ENCODE assay signal across 23 cellular contexts in genomic region chr1:47887959-47888629, GRCh38.
DNase-seq lines count a peak whose midpoint lies in the region; ATAC-seq and TF ChIP-seq lines count a peak whose summit lies in the region.
"Had no signal": no experiment of that assay in that cellular context is flagged by ENCODE, and none has a peak within 500 bp of the region (broad histone marks: within the 10 kb centered on the region; RNA-seq: fewer than 3 reads in every experiment).

No MANE protein-coding gene starts in this region.

- no peaks in the 10 kb centered on the region for H3K36me3 Mint-ChIP-seq in CD4-positive, alpha-beta T cell (ENCODE audit: low read depth)
- H3K36me3 Mint-ChIP-seq: CD4-positive, alpha-beta memory T cell; CD8-positive, alpha-beta memory T cell had no signal

- intact Hi-C loops in posterior vena cava (cut with DNase I): no loop called here
- intact Hi-C loops in CD4-positive, alpha-beta T cell (cut with DNase I, micrococcal nuclease): no loop called here

- H3K9me2 ChIP-seq in SK-N-SH: no peaks in the 10 kb centered on the region

- peaks cover 8% of the 10 kb centered on the region for H3K27me3 Mint-ChIP-seq in CD4-positive, alpha-beta T cell

- H3K27ac ChIP-seq in SK-N-SH (ENCODE audit: low read depth in 2 of 2, low read length in 1 of 2): no peak overlapping the region
- H3K27ac ChIP-seq in CD4-positive, alpha-beta T cell (ENCODE audit: low read depth, low read length): no peak overlapping the region
- H3K27ac ChIP-seq: 22Rv1; A549; BLaER1 treated with 17β-estradiol and CSF1 and Interleukin-3, amounts not matched to agents 10 nM and 100 nM; C4-2B had no signal

- no peaks in the 10 kb centered on the region for H3K36me3 ChIP-seq in SK-N-SH (replicated peaks in 1 of 2; ENCODE audit: control insufficient read depth in 1 of 2, insufficient read depth in 2 of 2, low read length in 1 of 2)
- H3K36me3 ChIP-seq: BLaER1 treated with 17β-estradiol and CSF1 and Interleukin-3, amounts not matched to agents 10 nM and 100 nM had no signal

- H3K4me1 Mint-ChIP-seq in CD4-positive, alpha-beta T cell (ENCODE audit: low read depth): no peaks in the 10 kb centered on the region
- H3K4me1 Mint-ChIP-seq: B cell; CD4-positive, alpha-beta memory T cell; CD8-positive, alpha-beta memory T cell had no signal

- TF ChIP-seq CTCF in SK-N-SH (IDR thresholded peaks at IDR 0.05): no peak
- TF ChIP-seq CTCF in CD4-positive, alpha-beta T cell (IDR thresholded peaks at IDR 0.05): no peak

- no peak for TF ChIP-seq RAD21 in SK-N-SH (IDR thresholded peaks at IDR 0.05; ENCODE audit: low read length)

- ATAC-seq in SK-N-SH treated with all-trans-retinoic acid at 6 μM for 48 hours: no peak
- no peak for ATAC-seq in CD4-positive, alpha-beta T cell (ENCODE audit: poor library complexity)
- ATAC-seq: A549, GM12878 had no signal

- no peaks in the 10 kb centered on the region for H3K27me3 ChIP-seq in SK-N-SH (ENCODE audit: insufficient read depth)
- H3K27me3 ChIP-seq in CD4-positive, alpha-beta T cell (ENCODE audit: control insufficient read depth, insufficient read depth, low read length): no peaks in the 10 kb centered on the region
- H3K27me3 ChIP-seq: BLaER1 treated with 17β-estradiol and CSF1 and Interleukin-3, amounts not matched to agents 10 nM and 100 nM had no signal

- no peak overlapping the region for H3K9ac ChIP-seq in SK-N-SH
- H3K9ac ChIP-seq: BLaER1 treated with 17β-estradiol and CSF1 and Interleukin-3, amounts not matched to agents 10 nM and 100 nM had no signal

- DNase-seq in SK-N-SH (no peak), SK-N-DZ (ENCODE audit: low spot score) (peak; percentile 64), posterior vena cava (ENCODE audit: low spot score) (peak; percentile 29)
- DNase-seq in stimulated activated CD4-positive, alpha-beta T cell treated with anti-CD3 and anti-CD28 coated beads, Interleukin-4, amount 100 ng/mL, for 1 hour: no peak
- DNase-seq in CD4-positive, alpha-beta T cell: no peak
- DNase-seq: AML-193; CD4-positive, alpha-beta memory T cell; CD8-positive, alpha-beta memory T cell; COR-L47; DMS 273 treated with DMSO at 0.1 percent for 48 hours; DMS153; DMS53; DMS79; DND-41; EL; GDM1 had no signal

- H3K4me3 ChIP-seq in SK-N-SH (ENCODE audit: low read depth in 2 of 2, low read length in 1 of 2): no peak overlapping the region
- H3K4me3 ChIP-seq: A549; BLaER1 treated with 17β-estradiol and CSF1 and Interleukin-3, amounts not matched to agents 10 nM and 100 nM; GM12878 had no signal

- no peaks in the 10 kb centered on the region for H3K9me3 Mint-ChIP-seq in CD4-positive, alpha-beta T cell
- H3K9me3 Mint-ChIP-seq: CD4-positive, alpha-beta memory T cell; CD8-positive, alpha-beta memory T cell had no signal

- H3K4me2 ChIP-seq in SK-N-SH: no peak overlapping the region
- H3K4me2 ChIP-seq: A549; BLaER1 treated with 17β-estradiol and CSF1 and Interleukin-3, amounts not matched to agents 10 nM and 100 nM had no signal

- H3K4me3 Mint-ChIP-seq in CD4-positive, alpha-beta T cell: no peak overlapping the region
- H3K4me3 Mint-ChIP-seq: B cell; CD4-positive, alpha-beta memory T cell; CD8-positive, alpha-beta memory T cell had no signal

- TF ChIP-seq EP300 in SK-N-SH (IDR thresholded peaks at IDR 0.05; ENCODE audit: borderline replicate concordance in 1 of 2, low read depth in 1 of 2, low read length in 1 of 2): no peak

- CTCF ChIA-PET in SK-N-SH (lab: Yijun Ruan, JAX): interaction anchor here (1.3 kb wide), 1 partner anchor 109 kb away, joined by 4 read pairs; the partner anchor contains the start of gene TRABD2B
- CTCF ChIA-PET in CD4-positive, alpha-beta T cell (lab: Charles Lee): no interaction called here

- no peaks in the 10 kb centered on the region for H3F3A ChIP-seq in SK-N-SH (replicated peaks; ENCODE audit: insufficient read depth)

- no peaks in the 10 kb centered on the region for H4K20me1 ChIP-seq in SK-N-SH (ENCODE audit: insufficient read depth)
- H4K20me1 ChIP-seq: BLaER1 treated with 17β-estradiol and CSF1 and Interleukin-3, amounts not matched to agents 10 nM and 100 nM had no signal

- H3K4me1 ChIP-seq in SK-N-SH (ENCODE audit: control insufficient read depth in 1 of 2, insufficient read depth in 2 of 2, low read depth in 1 of 2, low read length in 1 of 2): peaks cover 0 to 5% of the 10 kb centered on the region in 2 experiments; a peak in 1 of 4 replicates
- H3K4me1 ChIP-seq: A549; BLaER1 treated with 17β-estradiol and CSF1 and Interleukin-3, amounts not matched to agents 10 nM and 100 nM had no signal

- WGBS in SK-N-SH (ENCODE audit: low lambda C conversion rate): 52% methylated on average over 7 of the region's 7 CpGs

- H3K9me3 ChIP-seq in SK-N-SH: no peaks in the 10 kb centered on the region
- no peaks in the 10 kb centered on the region for H3K9me3 ChIP-seq in CD4-positive, alpha-beta T cell (ENCODE audit: control insufficient read depth, low read length)
- H3K9me3 ChIP-seq: A549; BLaER1 treated with 17β-estradiol and CSF1 and Interleukin-3, amounts not matched to agents 10 nM and 100 nM had no signal

- H3K27ac Mint-ChIP-seq in CD4-positive, alpha-beta T cell: no peak overlapping the region
- H3K27ac Mint-ChIP-seq: B cell; CD4-positive, alpha-beta memory T cell; CD8-positive, alpha-beta memory T cell had no signal

- POLR2A ChIA-PET in SK-N-SH (lab: Yijun Ruan, JAX): no interaction called here
- POLR2A ChIA-PET in CD4-positive, alpha-beta T cell (lab: Charles Lee): no interaction called here

- H2AFZ ChIP-seq in SK-N-SH (ENCODE audit: low read depth): no peak overlapping the region

- H3K79me2 ChIP-seq in SK-N-SH (ENCODE audit: insufficient read depth): no peaks in the 10 kb centered on the region

TF ChIP-seq in SK-N-SH, 30 proteins besides CTCF, POLR2A, EP300 and RAD21:
- TF ChIP-seq GATA2 (CRISPR knock-in tag; IDR thresholded peaks at IDR 0.05) (0 out of 2 replicates have a peak, but pooled peaks have one; percentile 19), USF1 (IDR thresholded peaks at IDR 0.05; ENCODE audit: borderline replicate concordance, low read depth) (no peak)

TF ChIP-seq in SK-N-SH treated with all-trans-retinoic acid at 6 μM for 48 hours, 23 proteins besides CTCF, POLR2A, EP300 and RAD21 (continues in another document):
- TF ChIP-seq SNAI2 (CRISPR knock-in tag; IDR thresholded peaks at IDR 0.05): no peak
- TF ChIP-seq TSHZ2 (CRISPR knock-in tag; IDR thresholded peaks at IDR 0.05): no peak
- TF ChIP-seq PATZ1 (CRISPR knock-in tag; IDR thresholded peaks at IDR 0.05; ENCODE audit: borderline replicate concordance): no peak
- no peak for TF ChIP-seq ESRRG (CRISPR knock-in tag; IDR thresholded peaks at IDR 0.05)
- no peak for TF ChIP-seq ZFP30 (CRISPR knock-in tag; IDR thresholded peaks at IDR 0.05)
- TF ChIP-seq TOX (CRISPR knock-in tag; IDR thresholded peaks at IDR 0.05; ENCODE audit: borderline replicate concordance): no peak
- TF ChIP-seq ISL1 (CRISPR knock-in tag; IDR thresholded peaks at IDR 0.05): no peak
- no peak for TF ChIP-seq CREB5 (CRISPR knock-in tag; IDR thresholded peaks at IDR 0.05; ENCODE audit: low read depth)
- no peak for TF ChIP-seq CSDC2 (CRISPR knock-in tag; IDR thresholded peaks at IDR 0.05)
- TF ChIP-seq OSR1 (CRISPR knock-in tag; IDR thresholded peaks at IDR 0.05): no peak
- no peak for TF ChIP-seq RARB (CRISPR knock-in tag; IDR thresholded peaks at IDR 0.05)

Comparison
In these comparisons a context has a peak if more than half of its experiments do, and no peak if none do; other contexts are left out.
1. DNase-seq: peak in SK-N-DZ (single experiment) and posterior vena cava (single experiment); none in SK-N-SH (single experiment), stimulated activated CD4-positive, alpha-beta T cell treated with anti-CD3 and anti-CD28 coated beads, Interleukin-4, amount 100 ng/mL, for 1 hour (single experiment) and CD4-positive, alpha-beta T cell (0 of 10).